Comparison of ENCODE assay signal across 12 cellular contexts in genomic region chr12:122840580-122841513, GRCh38. TPM values are rescaled to one million over a fixed set of nuclear protein-coding genes. Genes with fewer than 3 reads are reported as not detected.
A peak's percentile ranks its signal among the peaks of the same experiment; 100 is the strongest.
DNase-seq lines count a peak whose midpoint lies in the region; ATAC-seq, FAIRE-seq and TF ChIP-seq lines count a peak whose summit lies in the region.
"Had no signal": no experiment of that assay in that cellular context is flagged by ENCODE, and none has a peak within 500 bp of the region (broad histone marks: within the 10 kb centered on the region; RNA-seq: fewer than 3 reads in every experiment).

No MANE protein-coding gene starts in this region.

- in situ Hi-C loops in GM23248 (cut with MboI), result no loop called here

- H3K9me3 Mint-ChIP-seq in stimulated activated effector memory CD8-positive, alpha-beta T cell treated with anti-CD3 and anti-CD28 coated beads, Interleukin-12 subunit alpha, Interleukin-12 subunit beta, amount 100 ng/mL, for 72 hours, result no peaks in the 10 kb centered on the region
- no peaks in the 10 kb centered on the region for H3K9me3 Mint-ChIP-seq in T-cell

- no peaks in the 10 kb centered on the region for H4K20me1 ChIP-seq in GM23248 (ENCODE audit: insufficient read depth)

- no peak for TF ChIP-seq CTCF in adrenal gland (IDR thresholded peaks at IDR 0.05)
- no peak for TF ChIP-seq CTCF in kidney (IDR thresholded peaks at IDR 0.05; ENCODE audit: borderline replicate concordance, extremely low read depth, insufficient read depth)

- no peaks in the 10 kb centered on the region for H3K9me3 ChIP-seq in GM23248 (ENCODE audit: low read depth)
- no peaks in the 10 kb centered on the region for H3K9me3 ChIP-seq in adrenal gland (replicated peaks in 1 of 3)
- no peaks in the 10 kb centered on the region for H3K9me3 ChIP-seq in kidney (ENCODE audit: control insufficient read depth in 1 of 2, low read length in 2 of 2)
- H3K9me3 ChIP-seq: gastroesophageal sphincter had no signal

- H3K4me3 Mint-ChIP-seq in stimulated activated effector memory CD8-positive, alpha-beta T cell treated with anti-CD3 and anti-CD28 coated beads, Interleukin-12 subunit alpha, Interleukin-12 subunit beta, amount 100 ng/mL, for 72 hours, result no peak overlapping the region
- H3K4me3 Mint-ChIP-seq in T-cell, result no peak overlapping the region

- TF ChIP-seq POLR2A in adrenal gland (IDR thresholded peaks at IDR 0.05), result no peak

- no peaks in the 10 kb centered on the region for H3K9me2 ChIP-seq in GM23248 (ENCODE audit: insufficient read depth)

- H3K4me1 ChIP-seq in GM23248 (ENCODE audit: insufficient read depth) (peaks cover 29% of the 10 kb centered on the region), adrenal gland (replicated peaks in 1 of 2) (peaks cover 41% of the 10 kb centered on the region in 2 donors), kidney (ENCODE audit: control insufficient read depth in 1 of 2, insufficient read depth in 1 of 2, low read depth in 1 of 2, low read length in 2 of 2) (peaks cover 67 to 72% of the 10 kb centered on the region in 2 donors)

- intact Hi-C loops in adrenal gland (cut with DNase I) (no loop called here), kidney (cut with DNase I) (no loop called here)

- H3K4me1 Mint-ChIP-seq in stimulated activated effector memory CD8-positive, alpha-beta T cell treated with anti-CD3 and anti-CD28 coated beads, Interleukin-12 subunit alpha, Interleukin-12 subunit beta, amount 100 ng/mL, for 72 hours, result peaks cover 60% of the 10 kb centered on the region
- H3K4me1 Mint-ChIP-seq in T-cell, result peaks cover 54 to 58% (median 54%) of the 10 kb centered on the region in 3 donors

- peak; percentile 41 for DNase-seq in GM23248
- DNase-seq in adrenal gland, result peak in 3 of 7 donors; percentile 36 to 51 (median 45)
- peak; percentile 71 for DNase-seq in kidney
- no peak for DNase-seq in stimulated activated effector memory CD8-positive, alpha-beta T cell treated with anti-CD3 and anti-CD28 coated beads, Interleukin-12 subunit alpha, Interleukin-12 subunit beta, amount 100 ng/mL, for 72 hours (ENCODE audit: low spot score in 2 of 2)
- DNase-seq in HT-29 (ENCODE audit: low spot score), result no peak
- DNase-seq in T-cell, result no peak
- DNase-seq in T1000 (lab: John Stamatoyannopoulos, UW), result no peak
- no peak for DNase-seq in stimulated activated CD4-positive, alpha-beta T cell treated with anti-CD3 and anti-CD28 coated beads, Interleukin-12 subunit alpha, Interleukin-12 subunit beta, amount 100 ng/mL, for 4 hours
- DNase-seq: activated CD4-positive, alpha-beta T cell treated with anti-CD3 and anti-CD28 coated beads, Interleukin-2, amount 50 U/mL, for 1 hour; NCI-H1436; stimulated activated CD4-positive, alpha-beta T cell treated with anti-CD3 and anti-CD28 coated beads, Interleukin-4, amount 100 ng/mL, for 1 hour had no signal

- peaks cover 17% of the 10 kb centered on the region for H3K79me2 ChIP-seq in GM23248 (ENCODE audit: insufficient read depth)

- H3K36me3 Mint-ChIP-seq in stimulated activated effector memory CD8-positive, alpha-beta T cell treated with anti-CD3 and anti-CD28 coated beads, Interleukin-12 subunit alpha, Interleukin-12 subunit beta, amount 100 ng/mL, for 72 hours, result peaks cover 7% of the 10 kb centered on the region
- H3K36me3 Mint-ChIP-seq in T-cell, result no peaks in the 10 kb centered on the region

- H3K9ac ChIP-seq in GM23248 (0 out of 2 replicates have a peak overlapping the region, but pooled peaks have one; percentile 20), kidney (ENCODE audit: low read length in 2 of 2) (peak overlapping the region in 1 of 2 donors; percentile 10)

- H3K27me3 Mint-ChIP-seq in T-cell, result no peaks in the 10 kb centered on the region

- H3K36me3 ChIP-seq in GM23248 (ENCODE audit: low read depth) (no peaks in the 10 kb centered on the region), adrenal gland (replicated peaks in 1 of 2) (no peaks in the 10 kb centered on the region), kidney (ENCODE audit: control insufficient read depth in 1 of 2, insufficient read depth in 2 of 2, low read length in 2 of 2) (peaks cover 0 to 5% of the 10 kb centered on the region in 2 donors)
- H3K36me3 ChIP-seq: gastroesophageal sphincter had no signal

- FAIRE-seq in kidney (lab: Jason Lieb, UNC), result no peak

- H3F3A ChIP-seq in GM23248 (ENCODE audit: insufficient read depth), result peaks cover 7% of the 10 kb centered on the region; the same call in 1 of the 2 replicates

- no peak overlapping the region for H2AFZ ChIP-seq in GM23248

- WGBS in GM23248 (ENCODE audit: low coverage in 1 of 2, low lambda C conversion rate in 2 of 2, missing lambda C conversion rate in 2 of 2), 2 experiments, result 86 to 89% methylated on average over 21 to 26 of the region's 26 CpGs
- WGBS in adrenal gland, 4 donors, result 79 to 93% (median 82%) methylated on average over 13 to 26 of the region's 26 CpGs

- POLR2A ChIA-PET in T-cell (lab: Charles Lee), result interaction anchor here in 1 of 2 donors (0.6 kb wide), 1 partner anchor 89 kb away, joined by 3 read pairs; no protein-coding TSS in a partner anchor

- H3K27ac ChIP-seq in GM23248 (peak overlapping the region; percentile 57), adrenal gland (peak overlapping the region; percentile 81 to 98 (median 96)), kidney (ENCODE audit: low read depth in 2 of 2, low read length in 2 of 2) (peak overlapping the region; percentile 53 to 78)

- H3K27me3 ChIP-seq in GM23248 (replicated peaks; ENCODE audit: insufficient read depth) (no peaks in the 10 kb centered on the region), adrenal gland (no peaks in the 10 kb centered on the region)
- H3K27me3 ChIP-seq: gastroesophageal sphincter had no signal

- no peak for ATAC-seq in stimulated activated effector memory CD8-positive, alpha-beta T cell treated with anti-CD3 and anti-CD28 coated beads, Interleukin-12 subunit alpha, Interleukin-12 subunit beta, amount 100 ng/mL, for 72 hours
- ATAC-seq in T-cell (replicated peaks in 1 of 4), result no peak
- ATAC-seq: gastroesophageal sphincter had no signal

- H3K4me3 ChIP-seq in GM23248 (no peak overlapping the region), adrenal gland (no peak overlapping the region), kidney (ENCODE audit: low read length in 2 of 2) (no peak overlapping the region)
- H3K4me3 ChIP-seq: gastroesophageal sphincter had no signal

- peak overlapping the region; percentile 71 for H3K4me2 ChIP-seq in GM23248 (ENCODE audit: unreplicated experiment)

- CTCF ChIA-PET in T-cell (lab: Charles Lee), result no interaction called here

- peak overlapping the region; percentile 64 for H3K27ac Mint-ChIP-seq in stimulated activated effector memory CD8-positive, alpha-beta T cell treated with anti-CD3 and anti-CD28 coated beads, Interleukin-12 subunit alpha, Interleukin-12 subunit beta, amount 100 ng/mL, for 72 hours
- no peak overlapping the region for H3K27ac Mint-ChIP-seq in T-cell

RNA-seq across cellular contexts. Expression of gene HIP1R, which starts 5.6 kb away (rescaled TPM):
- total RNA-seq in GM23248 (2014; rRNA removed; shearing (Covaris generic)), result 16.3 and 16.4 TPM in 2 replicates
- 7.1 and 7.6 TPM in 2 replicates for polyA plus RNA-seq in GM23248 (2016; fragmentation: Nextera tagmentation; extraction: Ambion mirVana)
- total RNA-seq in adrenal gland, result 100 to 1,000 TPM in 1 of 8 donors, 10 to 100 TPM in 7; 32.2 to 107 (median 41.3) TPM
- polyA plus RNA-seq in adrenal gland, result 10 to 100 TPM; 21.6 to 70.9 (median 57.5) TPM
- 87.8 TPM for total RNA-seq in kidney
- polyA plus RNA-seq in kidney (ENCODE audit: insufficient read depth, low read depth, low replicate concordance), result 39.4 TPM
- total RNA-seq in HT-29 (2014; rRNA removed; shearing (Covaris generic)), result 109 and 131 TPM in 2 replicates
- total RNA-seq in T-cell, result 100 to 1,000 TPM; 108 to 123 (median 116) TPM

RNA-seq across cellular contexts. Expression of gene VPS37B, which starts 55.1 kb away (rescaled TPM):
- total RNA-seq in GM23248 (2014; rRNA removed; shearing (Covaris generic)), result 26.1 and 31.3 TPM in 2 replicates
- 19.1 and 19.9 TPM in 2 replicates for polyA plus RNA-seq in GM23248 (2016; fragmentation: Nextera tagmentation; extraction: Ambion mirVana)
- 10 to 100 TPM; 21.8 to 46.1 (median 30.7) TPM for total RNA-seq in adrenal gland
- polyA plus RNA-seq in adrenal gland, result 10 to 100 TPM; 11.0 to 52.4 (median 25.7) TPM
- total RNA-seq in kidney, result 47.8 TPM
- polyA plus RNA-seq in kidney (ENCODE audit: insufficient read depth, low read depth, low replicate concordance), result 21.4 TPM
- 103 and 111 TPM in 2 replicates for total RNA-seq in HT-29 (2014; rRNA removed; shearing (Covaris generic))
- 10 to 100 TPM; 25.9 to 85.8 (median 34.6) TPM for total RNA-seq in T-cell

Comparison
In these comparisons a context has a peak if more than half of its experiments do, and no peak if none do; other contexts are left out.
1. DNase-seq: peak in GM23248 (single experiment) and kidney (single experiment); none in stimulated activated effector memory CD8-positive, alpha-beta T cell treated with anti-CD3 and anti-CD28 coated beads, Interleukin-12 subunit alpha, Interleukin-12 subunit beta, amount 100 ng/mL, for 72 hours (0 of 2), HT-29 (single experiment), T-cell (0 of 34), T1000 (single experiment) and stimulated activated CD4-positive, alpha-beta T cell treated with anti-CD3 and anti-CD28 coated beads, Interleukin-12 subunit alpha, Interleukin-12 subunit beta, amount 100 ng/mL, for 4 hours (single experiment).
2. Peak in every context shown above with its lines, with median percentiles within 50 percentile points of each other: H3K27ac ChIP-seq.